ENCODE assay signal across 11 cellular contexts in genomic region chr11:128512478-128513127, GRCh38.
DNase-seq lines count a peak whose midpoint lies in the region; ATAC-seq and TF ChIP-seq lines count a peak whose summit lies in the region.
"Had no signal": no experiment of that assay in that cellular context is flagged by ENCODE, and none has a peak within 500 bp of the region (broad histone marks: within the 10 kb centered on the region; RNA-seq: fewer than 3 reads in every experiment).

No MANE protein-coding gene starts in this region.

- WGBS in right cardiac atrium, result 62% methylated on average over 14 of the region's 14 CpGs

- DNase-seq in right cardiac atrium (peak in 1 of 3 donors; percentile 48), left ventricle myocardium superior (no peak), immature natural killer cell (peak; percentile 44 to 53 (median 48)), vagina (ENCODE audit: extremely low spot score in 2 of 2) (no peak), NCI-H1092 (lab: John Stamatoyannopoulos, UW) (no peak), SW 1271 (lab: John Stamatoyannopoulos, UW) (no peak), endothelial cell (ENCODE audit: low spot score) (no peak)
- DNase-seq in activated T-cell treated with anti-CD3 and anti-CD28 coated beads, Interleukin-2, amount 50 U/mL, for 24 hours, result peak; percentile 69
- DNase-seq: KG1, NCI-H2029 had no signal

- no peak for TF ChIP-seq POLR2A in vagina (IDR thresholded peaks at IDR 0.05)

- H3K9me3 Mint-ChIP-seq in activated T-cell treated with anti-CD3 and anti-CD28 coated beads, Interleukin-2, amount 50 U/mL, for 24 hours, result no peaks in the 10 kb centered on the region
- H3K9me3 Mint-ChIP-seq in immature natural killer cell (no peaks in the 10 kb centered on the region), endothelial cell (ENCODE audit: unreplicated experiment) (no peaks in the 10 kb centered on the region)
- H3K9me3 Mint-ChIP-seq: nephron had no signal

- no peaks in the 10 kb centered on the region for H3K36me3 ChIP-seq in vagina

- H3K36me3 Mint-ChIP-seq in activated T-cell treated with anti-CD3 and anti-CD28 coated beads, Interleukin-2, amount 50 U/mL, for 24 hours (ENCODE audit: low read depth), result peaks cover 100% of the 10 kb centered on the region
- H3K36me3 Mint-ChIP-seq in immature natural killer cell, result peaks cover 4 to 40% (median 28%) of the 10 kb centered on the region in 3 donors
- peaks cover 40% of the 10 kb centered on the region for H3K36me3 Mint-ChIP-seq in endothelial cell (ENCODE audit: low read depth, unreplicated experiment)

- H3K4me3 ChIP-seq in right cardiac atrium (ENCODE audit: low read length) (no peak overlapping the region), vagina (no peak overlapping the region)

- H3K27ac Mint-ChIP-seq in activated T-cell treated with anti-CD3 and anti-CD28 coated beads, Interleukin-2, amount 50 U/mL, for 24 hours, result peak overlapping the region; percentile 97
- peak overlapping the region; percentile 86 to 97 (median 94) for H3K27ac Mint-ChIP-seq in immature natural killer cell
- no peak overlapping the region for H3K27ac Mint-ChIP-seq in endothelial cell (ENCODE audit: unreplicated experiment)
- H3K27ac Mint-ChIP-seq: nephron had no signal

- peak overlapping the region; percentile 96 for H3K4me3 Mint-ChIP-seq in activated T-cell treated with anti-CD3 and anti-CD28 coated beads, Interleukin-2, amount 50 U/mL, for 24 hours
- H3K4me3 Mint-ChIP-seq in immature natural killer cell (peak overlapping the region; percentile 96 to 100 (median 96)), endothelial cell (ENCODE audit: unreplicated experiment) (no peak overlapping the region)
- H3K4me3 Mint-ChIP-seq: nephron had no signal

- H3K4me1 ChIP-seq in right cardiac atrium (ENCODE audit: control insufficient read depth, insufficient read depth, low read length) (peaks cover 11% of the 10 kb centered on the region), vagina (peaks cover 92% of the 10 kb centered on the region)

- H3K9me3 ChIP-seq in right cardiac atrium (ENCODE audit: control insufficient read depth, low read length), result no peaks in the 10 kb centered on the region
- H3K9me3 ChIP-seq in vagina, result no peaks in the 10 kb centered on the region

- intact Hi-C loops in right cardiac atrium (cut with DNase I) (loop anchor here in 2 of 4 donors (10.0 kb wide), 1 partner anchor 48 kb away; no protein-coding TSS in a partner anchor), left ventricle myocardium superior (cut with micrococcal nuclease) (no loop called here), vagina (cut with DNase I) (no loop called here)

- H3K27me3 ChIP-seq in right cardiac atrium (ENCODE audit: control insufficient read depth, insufficient read depth) (no peaks in the 10 kb centered on the region), vagina (no peaks in the 10 kb centered on the region)

- H3K4me1 Mint-ChIP-seq in activated T-cell treated with anti-CD3 and anti-CD28 coated beads, Interleukin-2, amount 50 U/mL, for 24 hours (ENCODE audit: low read depth), result peaks cover 100% of the 10 kb centered on the region
- peaks cover 100% of the 10 kb centered on the region in 2 donors for H3K4me1 Mint-ChIP-seq in immature natural killer cell
- H3K4me1 Mint-ChIP-seq in endothelial cell (ENCODE audit: unreplicated experiment), result peaks cover 59% of the 10 kb centered on the region

- TF ChIP-seq CTCF in vagina (IDR thresholded peaks at IDR 0.05), result no peak
- no peak for TF ChIP-seq CTCF in endothelial cell (IDR thresholded peaks at IDR 0.05; ENCODE audit: unreplicated experiment)

- H3K27me3 Mint-ChIP-seq in activated T-cell treated with anti-CD3 and anti-CD28 coated beads, Interleukin-2, amount 50 U/mL, for 24 hours, result no peaks in the 10 kb centered on the region
- H3K27me3 Mint-ChIP-seq in immature natural killer cell (ENCODE audit: low read depth in 3 of 3) (peaks cover 0 to 14% (median 4%) of the 10 kb centered on the region in 3 donors), endothelial cell (ENCODE audit: unreplicated experiment) (peaks cover 2% of the 10 kb centered on the region)

- H3K27ac ChIP-seq in right cardiac atrium (ENCODE audit: low read length) (peak overlapping the region; percentile 20), vagina (peak overlapping the region; percentile 15)

- no peak for ATAC-seq in right cardiac atrium
- ATAC-seq in left ventricle myocardium superior, result no peak

Comparison
In these comparisons a context has a peak if more than half of its experiments do, and no peak if none do; other contexts are left out.
1. DNase-seq: peak in activated T-cell treated with anti-CD3 and anti-CD28 coated beads, Interleukin-2, amount 50 U/mL, for 24 hours (single experiment) and immature natural killer cell (3 of 3); none in left ventricle myocardium superior (single experiment), vagina (0 of 2), NCI-H1092 (single experiment), SW 1271 (0 of 2) and endothelial cell (single experiment).